In genomic region chr7:75914655-75915415, GRCh38 we compare ENCODE assay signal across 8 cellular contexts. TPM values are rescaled to one million over a fixed set of nuclear protein-coding genes. Genes with fewer than 3 reads are reported as not detected.
DNase-seq lines count a peak whose midpoint lies in the region; ATAC-seq and TF ChIP-seq lines count a peak whose summit lies in the region.

TSS of gene POR (plus strand) at chr7:75915155. CDS start at chr7:75954002, 38,847 bp downstream.

- 0 to 1% methylated on average over 57 to 82 of the region's 82 CpGs for WGBS in endodermal cell (ENCODE audit: insufficient coverage in 1 of 2, insufficient read length in 1 of 2), 2 experiments

- TF ChIP-seq CTCF in endodermal cell (conservative IDR thresholded peaks at IDR 0.05) (no peak), mesothelial cell of epicardium (IDR thresholded peaks at IDR 0.05; ENCODE audit: unreplicated experiment) (no peak)

- H3K9me3 ChIP-seq in HUES48 (ENCODE audit: control insufficient read depth, insufficient read depth, low read length) (no peaks in the 10 kb centered on the region), NT2/D1 (ENCODE audit: insufficient read depth, low read length) (no peaks in the 10 kb centered on the region), endodermal cell (ENCODE audit: control insufficient read depth, low read length) (no peaks in the 10 kb centered on the region)

- H3K4me3 ChIP-seq in HUES48 (ENCODE audit: low read depth, low read length) = peak within 1 kb of the TSS; percentile 91
- peak within 1 kb of the TSS; percentile 89 for H3K4me3 ChIP-seq in NT2/D1 (ENCODE audit: insufficient read length, low read depth)
- peak within 1 kb of the TSS; percentile 85 for H3K4me3 ChIP-seq in endodermal cell (ENCODE audit: low read length)

- peak within 1 kb of the TSS; percentile 72 for H3K27ac ChIP-seq in HUES48 (ENCODE audit: low read depth, low read length)
- H3K27ac ChIP-seq in endodermal cell (ENCODE audit: low read depth, low read length) = peak within 1 kb of the TSS; percentile 75

- in situ Hi-C loops in Caki2 (cut with HindIII; ENCODE audit: low pct_unique_long_range_greater_than_20kb, low sequenced_read_pairs) = no loop called here

- peak; percentile 93 for DNase-seq in Caki2 (ENCODE audit: low read depth)
- DNase-seq in NT2/D1 (ENCODE audit: low read depth, low spot score) = peak; percentile 90
- DNase-seq in activated CD8-positive, alpha-beta memory T cell treated with anti-CD3 and anti-CD28 coated beads, Interleukin-2, amount 50 U/mL, for 24 hours (ENCODE audit: extremely low read depth) = peak; percentile 87
- peak; percentile 99 for DNase-seq in endodermal cell
- peak; percentile 93 to 99 for DNase-seq in mesothelial cell of epicardium (ENCODE audit: low spot score in 2 of 2, unreplicated experiment in 2 of 2)
- peak; percentile 90 to 97 for DNase-seq in stimulated activated CD8-positive, alpha-beta memory T cell treated with anti-CD3 and anti-CD28 coated beads, Interleukin-15, amount 100 ng/mL, for 4 hours (ENCODE audit: low read depth in 2 of 2)

- no peaks in the 10 kb centered on the region for H3K27me3 ChIP-seq in HUES48 (ENCODE audit: control insufficient read depth, insufficient read depth, low read length)
- no peaks in the 10 kb centered on the region for H3K27me3 ChIP-seq in NT2/D1 (ENCODE audit: insufficient read depth, insufficient read length)
- no peaks in the 10 kb centered on the region for H3K27me3 ChIP-seq in endodermal cell (ENCODE audit: control insufficient read depth, insufficient read depth, low read length, poor library complexity, severe bottlenecking)

- H3K36me3 Mint-ChIP-seq in endodermal cell (ENCODE audit: low read depth) (no peaks in the 10 kb centered on the region), mesothelial cell of epicardium (no peaks in the 10 kb centered on the region)

- peak; percentile 86 for ATAC-seq in GM21390 (IDR thresholded peaks at IDR 0.05; ENCODE audit: unreplicated experiment)

- H3K4me3 Mint-ChIP-seq in endodermal cell (peak within 1 kb of the TSS; percentile 83), mesothelial cell of epicardium (peak within 1 kb of the TSS; percentile 89)

- peak within 1 kb of the TSS; percentile 92 for H3K27ac Mint-ChIP-seq in endodermal cell
- H3K27ac Mint-ChIP-seq in mesothelial cell of epicardium = peak within 1 kb of the TSS; percentile 96

- peaks cover 14% of the 10 kb centered on the region for H3K4me1 ChIP-seq in HUES48 (ENCODE audit: control insufficient read depth, insufficient read depth, low read length)
- H3K4me1 ChIP-seq in NT2/D1 (ENCODE audit: insufficient read depth, insufficient read length) = peaks cover 4% of the 10 kb centered on the region
- H3K4me1 ChIP-seq in endodermal cell (ENCODE audit: control insufficient read depth, insufficient read depth, low read length) = no peaks in the 10 kb centered on the region

- no peaks in the 10 kb centered on the region for H3K9me3 Mint-ChIP-seq in endodermal cell
- H3K9me3 Mint-ChIP-seq in mesothelial cell of epicardium = no peaks in the 10 kb centered on the region

- peaks cover 1% of the 10 kb centered on the region for H3K27me3 Mint-ChIP-seq in endodermal cell (ENCODE audit: insufficient read depth)
- H3K27me3 Mint-ChIP-seq in mesothelial cell of epicardium (ENCODE audit: low read depth) = no peaks in the 10 kb centered on the region

- H3K36me3 ChIP-seq in HUES48 (ENCODE audit: control insufficient read depth, insufficient read depth, low read length) (no peaks in the 10 kb centered on the region), NT2/D1 (ENCODE audit: insufficient read depth, insufficient read length, low read length) (peaks cover 5% of the 10 kb centered on the region), endodermal cell (ENCODE audit: control insufficient read depth, insufficient read depth, low read length) (no peaks in the 10 kb centered on the region)

- H3K4me1 Mint-ChIP-seq in endodermal cell (peaks cover 17% of the 10 kb centered on the region), mesothelial cell of epicardium (peaks cover 19% of the 10 kb centered on the region)

- H3K9ac ChIP-seq in HUES48 (ENCODE audit: low read depth, low read length) (peak within 1 kb of the TSS; percentile 83), NT2/D1 (ENCODE audit: insufficient read length, low read depth) (peak within 1 kb of the TSS; percentile 95), endodermal cell (ENCODE audit: extremely low read depth, low read length, poor library complexity, severe bottlenecking) (peak within 1 kb of the TSS; percentile 82)

RNA-seq across cellular contexts. Expression of gene POR, which starts in this region (rescaled TPM):
- total RNA-seq in Caki2 (2014; rRNA removed; shearing (Covaris generic); ENCODE audit: low replicate concordance) = 94.8 and 144 TPM in 2 replicates
- total RNA-seq in endodermal cell (10 to 100 TPM; 85.2 to 92.9 TPM), mesothelial cell of epicardium (78.5 to 88.6 TPM (median 81.3 TPM) in 3 replicates)
- polyA plus RNA-seq in endodermal cell (2013, experiment 1 of 2) = 96.3 TPM
- polyA plus RNA-seq in endodermal cell (2013, experiment 2 of 2) = 80.9 TPM

Comparison
In these comparisons a context has a peak if more than half of its experiments do, and no peak if none do; other contexts are left out.
1. Peak in every context shown above with its lines: DNase-seq, ATAC-seq, H3K4me3 ChIP-seq and H3K27ac ChIP-seq.